ENCODE assay signal across 14 cellular contexts in genomic region chr10:47123889-47124288, GRCh38.
A peak's percentile ranks its signal among the peaks of the same experiment; 100 is the strongest.
DNase-seq lines count a peak whose midpoint lies in the region; ATAC-seq and TF ChIP-seq lines count a peak whose summit lies in the region.
"Had no signal": no experiment of that assay in that cellular context is flagged by ENCODE, and none has a peak within 500 bp of the region (broad histone marks: within the 10 kb centered on the region; RNA-seq: fewer than 3 reads in every experiment).

No MANE protein-coding gene starts in this region.

- H3K36me3 ChIP-seq in endodermal cell (ENCODE audit: control insufficient read depth, insufficient read depth, low read length) (no peaks in the 10 kb centered on the region), WERI-Rb-1 (no peaks in the 10 kb centered on the region)
- H3K36me3 ChIP-seq: HAP-1 had no signal

- H3K27ac ChIP-seq in endodermal cell (ENCODE audit: low read depth, low read length) = no peak overlapping the region
- H3K27ac ChIP-seq in WERI-Rb-1 = no peak overlapping the region

- no peak for ATAC-seq in left lobe of liver
- ATAC-seq in stimulated activated memory B cell treated with anti-CD40 and anti-IgM and Interleukin-4, amounts not matched to agents 10 μg/mL and 1 μg/mL and 100 μg/mL, for 72 hours = peak; percentile 43

- H3K36me3 Mint-ChIP-seq in endodermal cell (ENCODE audit: low read depth) = no peaks in the 10 kb centered on the region
- no peaks in the 10 kb centered on the region for H3K36me3 Mint-ChIP-seq in stimulated activated memory B cell treated with anti-CD40 and anti-IgM and Interleukin-4, amounts not matched to agents 10 μg/mL and 1 μg/mL and 100 μg/mL, for 72 hours
- H3K36me3 Mint-ChIP-seq: CD4-positive, alpha-beta memory T cell had no signal

- H3K4me3 ChIP-seq in endodermal cell (ENCODE audit: low read length) (no peak overlapping the region), WERI-Rb-1 (ENCODE audit: low read depth, low read length) (no peak overlapping the region)
- H3K4me3 ChIP-seq: HAP-1 had no signal

- H3K9me3 ChIP-seq in endodermal cell (ENCODE audit: control insufficient read depth, low read length) (no peaks in the 10 kb centered on the region), WERI-Rb-1 (ENCODE audit: severe bottlenecking) (no peaks in the 10 kb centered on the region)
- H3K9me3 ChIP-seq: HAP-1 had no signal

- no peak overlapping the region for H3K4me3 Mint-ChIP-seq in endodermal cell
- no peak overlapping the region for H3K4me3 Mint-ChIP-seq in stimulated activated memory B cell treated with anti-CD40 and anti-IgM and Interleukin-4, amounts not matched to agents 10 μg/mL and 1 μg/mL and 100 μg/mL, for 72 hours
- H3K4me3 Mint-ChIP-seq: CD4-positive, alpha-beta memory T cell; HFFc6 had no signal

- H3K4me1 Mint-ChIP-seq in endodermal cell = no peaks in the 10 kb centered on the region
- H3K4me1 Mint-ChIP-seq in stimulated activated memory B cell treated with anti-CD40 and anti-IgM and Interleukin-4, amounts not matched to agents 10 μg/mL and 1 μg/mL and 100 μg/mL, for 72 hours = no peaks in the 10 kb centered on the region
- H3K4me1 Mint-ChIP-seq: CD4-positive, alpha-beta memory T cell had no signal

- H3K27me3 ChIP-seq in endodermal cell (ENCODE audit: control insufficient read depth, insufficient read depth, low read length, poor library complexity, severe bottlenecking) (no peaks in the 10 kb centered on the region), WERI-Rb-1 (ENCODE audit: insufficient read depth, low read depth, severe bottlenecking) (no peaks in the 10 kb centered on the region)

- 87 to 88% methylated on average over 4 to 5 of the region's 5 CpGs for WGBS in endodermal cell (ENCODE audit: insufficient coverage in 1 of 2, insufficient read length in 1 of 2), 2 experiments

- TF ChIP-seq CTCF in endodermal cell (conservative IDR thresholded peaks at IDR 0.05) (no peak), WERI-Rb-1 (IDR thresholded peaks at IDR 0.05; ENCODE audit: low read depth, low read length) (no peak)

- H3K27me3 Mint-ChIP-seq in endodermal cell (ENCODE audit: insufficient read depth) = no peaks in the 10 kb centered on the region
- peaks cover 17% of the 10 kb centered on the region for H3K27me3 Mint-ChIP-seq in stimulated activated memory B cell treated with anti-CD40 and anti-IgM and Interleukin-4, amounts not matched to agents 10 μg/mL and 1 μg/mL and 100 μg/mL, for 72 hours

- no peak overlapping the region for H3K9ac ChIP-seq in endodermal cell (ENCODE audit: extremely low read depth, low read length, poor library complexity, severe bottlenecking)

- DNase-seq in endodermal cell = peak; percentile 26
- peak; percentile 29 for DNase-seq in left lobe of liver (ENCODE audit: low spot score)
- DNase-seq in KG1 (lab: John Stamatoyannopoulos, UW) = no peak
- DNase-seq in NCI-H446 (lab: John Stamatoyannopoulos, UW) = no peak
- no peak for DNase-seq in WERI-Rb-1
- DNase-seq: C1 segment of cervical spinal cord; Calu3; CD4-positive, alpha-beta memory T cell; COR-L47; DND-41; GOT3; HFFc6 had no signal

- no peaks in the 10 kb centered on the region for H3K4me1 ChIP-seq in endodermal cell (ENCODE audit: control insufficient read depth, insufficient read depth, low read length)
- H3K4me1 ChIP-seq: HAP-1 had no signal

- no peak overlapping the region for H3K27ac Mint-ChIP-seq in endodermal cell
- H3K27ac Mint-ChIP-seq in stimulated activated memory B cell treated with anti-CD40 and anti-IgM and Interleukin-4, amounts not matched to agents 10 μg/mL and 1 μg/mL and 100 μg/mL, for 72 hours = no peak overlapping the region
- H3K27ac Mint-ChIP-seq: CD4-positive, alpha-beta memory T cell; HFFc6 had no signal

- no peaks in the 10 kb centered on the region for H3K9me3 Mint-ChIP-seq in endodermal cell
- no peaks in the 10 kb centered on the region for H3K9me3 Mint-ChIP-seq in stimulated activated memory B cell treated with anti-CD40 and anti-IgM and Interleukin-4, amounts not matched to agents 10 μg/mL and 1 μg/mL and 100 μg/mL, for 72 hours
- H3K9me3 Mint-ChIP-seq: HFFc6 had no signal

Comparison
In these comparisons a context has a peak if more than half of its experiments do, and no peak if none do; other contexts are left out.
1. DNase-seq: peak in endodermal cell (single experiment) and left lobe of liver (single experiment); none in KG1 (single experiment), NCI-H446 (0 of 2) and WERI-Rb-1 (single experiment).